1 cellular context compared by ENCODE assay signal in genomic region chr13:99050983-99051488, GRCh38.
TF ChIP-seq lines count a peak whose summit lies in the region.

No MANE protein-coding gene starts in this region.

TF ChIP-seq in K562, 482 proteins besides CTCF, POLR2A, EP300 and RAD21 (continued from another document):
- TF ChIP-seq NR2C2 (CRISPR knock-in tag; IDR thresholded peaks at IDR 0.05) (no peak), NR2C2 (tag; IDR thresholded peaks at IDR 0.05) (0 out of 2 replicates have a peak, but pooled peaks have one; percentile 5)
TF ChIP-seq in K562: peak in this region for 1.
